In the genomic region with DNA sequence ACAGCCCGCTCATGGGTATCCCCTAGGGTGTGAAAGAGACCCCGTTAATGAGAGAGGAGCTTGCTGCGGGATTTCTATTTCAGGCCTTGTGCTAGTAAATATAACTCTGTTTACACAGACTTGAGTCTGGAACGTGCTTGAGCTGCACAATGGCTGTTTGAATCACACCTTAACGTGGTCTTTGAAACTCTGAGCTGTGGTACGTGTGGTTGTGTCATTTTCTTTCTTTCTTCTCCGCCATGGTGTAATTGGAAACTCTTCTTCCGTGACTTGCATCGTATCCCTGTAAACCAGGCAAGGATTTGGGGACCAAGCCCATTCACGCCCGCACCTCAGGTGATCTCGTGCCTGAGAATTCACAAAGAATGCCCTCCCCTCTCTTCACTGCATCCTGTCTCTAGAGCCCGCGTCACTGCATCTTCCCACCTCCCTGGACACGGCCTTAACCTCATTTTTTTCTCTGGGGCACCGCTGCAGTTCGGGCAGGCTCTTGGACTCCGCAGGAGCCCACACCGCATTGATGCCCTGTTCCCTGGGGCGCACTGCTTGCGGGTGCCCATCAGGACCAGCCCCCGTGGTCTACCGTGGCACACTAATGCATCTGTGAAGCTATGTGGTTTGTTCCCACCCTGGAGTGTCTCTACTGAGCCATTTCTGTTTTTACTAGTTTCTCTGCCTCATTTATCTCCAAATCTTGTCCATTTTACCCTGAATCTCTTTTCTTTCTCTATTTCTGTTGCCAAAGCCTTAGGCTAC, we compare ENCODE assay signal across 15 cellular contexts.
DNase-seq lines count a peak whose midpoint lies in the region; ATAC-seq and TF ChIP-seq lines count a peak whose summit lies in the region.
"Had no signal": no experiment of that assay in that cellular context is flagged by ENCODE, and none has a peak within 500 bp of the region (broad histone marks: within the 10 kb centered on the region; RNA-seq: fewer than 3 reads in every experiment).

No MANE protein-coding gene starts in this region.

- H3K36me3 Mint-ChIP-seq in activated naive CD4-positive, alpha-beta T cell treated with anti-CD3 and anti-CD28 coated beads for 36 hours (ENCODE audit: low read depth): peaks cover 10% of the 10 kb centered on the region
- peaks cover 4% of the 10 kb centered on the region for H3K36me3 Mint-ChIP-seq in T-cell
- H3K36me3 Mint-ChIP-seq in dendritic cell treated with granulocyte-macrophage colony-stimulating factor and Interleukin-4, amounts not matched to agents 40 ng/mL and 50 ng/mL, for 4 days (ENCODE audit: low read depth): peaks cover 6% of the 10 kb centered on the region
- no peaks in the 10 kb centered on the region for H3K36me3 Mint-ChIP-seq in stimulated activated effector memory CD8-positive, alpha-beta T cell treated with anti-CD3 and anti-CD28 coated beads, Interleukin-12 subunit alpha, Interleukin-12 subunit beta, amount 100 ng/mL, for 72 hours
- H3K36me3 Mint-ChIP-seq: mesothelial cell of epicardium had no signal

- CTCF ChIA-PET in activated naive CD4-positive, alpha-beta T cell treated with anti-CD3 and anti-CD28 coated beads for 36 hours (lab: Charles Lee): interaction anchor here (0.9 to 1.5 kb wide), 4 partner anchors 10 to 68 kb away, joined by 3 to 5 read pairs (median 4); no protein-coding TSS in a partner anchor
- CTCF ChIA-PET in T-cell (lab: Charles Lee): interaction anchor here in 1 of 2 donors (0.6 to 1.4 kb wide), 6 partner anchors 11 to 698 kb away, joined by 3 to 4 read pairs (median 3); a partner anchor contains a TSS

- peak overlapping the region; percentile 51 for H3K4me3 Mint-ChIP-seq in activated naive CD4-positive, alpha-beta T cell treated with anti-CD3 and anti-CD28 coated beads for 36 hours
- peak overlapping the region in 2 of 3 donors; percentile 28 to 69 for H3K4me3 Mint-ChIP-seq in T-cell
- no peak overlapping the region for H3K4me3 Mint-ChIP-seq in dendritic cell treated with granulocyte-macrophage colony-stimulating factor and Interleukin-4, amounts not matched to agents 40 ng/mL and 50 ng/mL, for 4 days
- H3K4me3 Mint-ChIP-seq in stimulated activated effector memory CD8-positive, alpha-beta T cell treated with anti-CD3 and anti-CD28 coated beads, Interleukin-12 subunit alpha, Interleukin-12 subunit beta, amount 100 ng/mL, for 72 hours: no peak overlapping the region
- H3K4me3 Mint-ChIP-seq: mesothelial cell of epicardium had no signal

- peak overlapping the region; percentile 65 for H3K27ac Mint-ChIP-seq in activated naive CD4-positive, alpha-beta T cell treated with anti-CD3 and anti-CD28 coated beads for 36 hours
- peak overlapping the region; percentile 97 to 99 for H3K27ac Mint-ChIP-seq in T-cell
- peak overlapping the region; percentile 3 for H3K27ac Mint-ChIP-seq in dendritic cell treated with granulocyte-macrophage colony-stimulating factor and Interleukin-4, amounts not matched to agents 40 ng/mL and 50 ng/mL, for 4 days
- H3K27ac Mint-ChIP-seq in stimulated activated effector memory CD8-positive, alpha-beta T cell treated with anti-CD3 and anti-CD28 coated beads, Interleukin-12 subunit alpha, Interleukin-12 subunit beta, amount 100 ng/mL, for 72 hours: peak overlapping the region; percentile 53

- H3K9me3 Mint-ChIP-seq in activated naive CD4-positive, alpha-beta T cell treated with anti-CD3 and anti-CD28 coated beads for 36 hours: peaks cover 7% of the 10 kb centered on the region
- peaks cover 0 to 9% (median 4%) of the 10 kb centered on the region in 3 donors for H3K9me3 Mint-ChIP-seq in T-cell
- H3K9me3 Mint-ChIP-seq in dendritic cell treated with granulocyte-macrophage colony-stimulating factor and Interleukin-4, amounts not matched to agents 40 ng/mL and 50 ng/mL, for 4 days: peaks cover 6% of the 10 kb centered on the region
- no peaks in the 10 kb centered on the region for H3K9me3 Mint-ChIP-seq in stimulated activated effector memory CD8-positive, alpha-beta T cell treated with anti-CD3 and anti-CD28 coated beads, Interleukin-12 subunit alpha, Interleukin-12 subunit beta, amount 100 ng/mL, for 72 hours

- intact Hi-C loops in activated naive CD4-positive, alpha-beta T cell treated with anti-CD3 and anti-CD28 coated beads for 36 hours (cut with micrococcal nuclease): loop anchor here (2.0 kb wide), 1 partner anchor 47 kb away; no protein-coding TSS in a partner anchor
- intact Hi-C loops in dendritic cell treated with granulocyte-macrophage colony-stimulating factor and Interleukin-4, amounts not matched to agents 40 ng/mL and 50 ng/mL, for 4 days (cut with micrococcal nuclease): no loop called here

- TF ChIP-seq CTCF in omental fat pad (IDR thresholded peaks at IDR 0.05): no peak

- ATAC-seq in T-cell (replicated peaks in 1 of 4) (peak in 2 of 4 experiments; percentile 23 to 26), omental fat pad (ENCODE audit: low FRiP score) (no peak), GM19397 (IDR thresholded peaks at IDR 0.05; ENCODE audit: unreplicated experiment) (no peak), HG02885 (IDR thresholded peaks at IDR 0.05; ENCODE audit: poor library complexity, unreplicated experiment) (no peak)
- no peak for ATAC-seq in stimulated activated effector memory CD8-positive, alpha-beta T cell treated with anti-CD3 and anti-CD28 coated beads, Interleukin-12 subunit alpha, Interleukin-12 subunit beta, amount 100 ng/mL, for 72 hours
- ATAC-seq: right cardiac atrium had no signal

- POLR2A ChIA-PET in T-cell (lab: Charles Lee): interaction anchor here (0.5 to 1.5 kb wide), 3 partner anchors 11 to 321 kb away, joined by 4 to 5 read pairs (median 4); no protein-coding TSS in a partner anchor

- H3K4me1 Mint-ChIP-seq in activated naive CD4-positive, alpha-beta T cell treated with anti-CD3 and anti-CD28 coated beads for 36 hours (ENCODE audit: low read depth): peaks cover 58% of the 10 kb centered on the region
- H3K4me1 Mint-ChIP-seq in T-cell: peaks cover 54 to 64% (median 64%) of the 10 kb centered on the region in 3 donors
- peaks cover 18% of the 10 kb centered on the region for H3K4me1 Mint-ChIP-seq in dendritic cell treated with granulocyte-macrophage colony-stimulating factor and Interleukin-4, amounts not matched to agents 40 ng/mL and 50 ng/mL, for 4 days (ENCODE audit: low read depth)
- H3K4me1 Mint-ChIP-seq in stimulated activated effector memory CD8-positive, alpha-beta T cell treated with anti-CD3 and anti-CD28 coated beads, Interleukin-12 subunit alpha, Interleukin-12 subunit beta, amount 100 ng/mL, for 72 hours: peaks cover 27% of the 10 kb centered on the region

- no peak for DNase-seq in activated naive CD4-positive, alpha-beta T cell treated with anti-CD3 and anti-CD28 coated beads for 36 hours
- DNase-seq in activated naive CD4-positive, alpha-beta T cell (lab: John Stamatoyannopoulos, UW): no peak
- DNase-seq in T-cell: peak in 1 of 34 experiments; percentile 22
- no peak for DNase-seq in stimulated activated effector memory CD8-positive, alpha-beta T cell treated with anti-CD3 and anti-CD28 coated beads, Interleukin-12 subunit alpha, Interleukin-12 subunit beta, amount 100 ng/mL, for 72 hours (ENCODE audit: low spot score in 2 of 2)
- DNase-seq in omental fat pad (ENCODE audit: low spot score): no peak
- DNase-seq: aorta, COR-L47, foreskin fibroblast, NCI-H146, NCI-H446, right cardiac atrium had no signal

- no peaks in the 10 kb centered on the region for H3K27me3 Mint-ChIP-seq in activated naive CD4-positive, alpha-beta T cell treated with anti-CD3 and anti-CD28 coated beads for 36 hours (ENCODE audit: low read depth)
- H3K27me3 Mint-ChIP-seq in T-cell: no peaks in the 10 kb centered on the region
- H3K27me3 Mint-ChIP-seq in dendritic cell treated with granulocyte-macrophage colony-stimulating factor and Interleukin-4, amounts not matched to agents 40 ng/mL and 50 ng/mL, for 4 days: peaks cover 4% of the 10 kb centered on the region

Comparison
In these comparisons a context has a peak if more than half of its experiments do, and no peak if none do; other contexts are left out.
1. H3K27ac Mint-ChIP-seq: peak in every context shown above with its lines; median percentile 98 in T-cell; 65 in activated naive CD4-positive, alpha-beta T cell treated with anti-CD3 and anti-CD28 coated beads for 36 hours; 53 in stimulated activated effector memory CD8-positive, alpha-beta T cell treated with anti-CD3 and anti-CD28 coated beads, Interleukin-12 subunit alpha, Interleukin-12 subunit beta, amount 100 ng/mL, for 72 hours; 3 in dendritic cell treated with granulocyte-macrophage colony-stimulating factor and Interleukin-4, amounts not matched to agents 40 ng/mL and 50 ng/mL, for 4 days.
2. H3K4me3 Mint-ChIP-seq: peak in activated naive CD4-positive, alpha-beta T cell treated with anti-CD3 and anti-CD28 coated beads for 36 hours (single experiment) and T-cell (2 of 3); none in dendritic cell treated with granulocyte-macrophage colony-stimulating factor and Interleukin-4, amounts not matched to agents 40 ng/mL and 50 ng/mL, for 4 days (single experiment) and stimulated activated effector memory CD8-positive, alpha-beta T cell treated with anti-CD3 and anti-CD28 coated beads, Interleukin-12 subunit alpha, Interleukin-12 subunit beta, amount 100 ng/mL, for 72 hours (single experiment).